ENCODE assay signal across 12 cellular contexts in genomic region chr7:121337398-121337797, GRCh38. TPM values are rescaled to one million over a fixed set of nuclear protein-coding genes. Genes with fewer than 3 reads are reported as not detected.
DNase-seq lines count a peak whose midpoint lies in the region; ATAC-seq, FAIRE-seq and TF ChIP-seq lines count a peak whose summit lies in the region.
"Had no signal": no experiment of that assay in that cellular context is flagged by ENCODE, and none has a peak within 500 bp of the region (broad histone marks: within the 10 kb centered on the region; RNA-seq: fewer than 3 reads in every experiment).

No MANE protein-coding gene starts in this region.

- H3K9me1 ChIP-seq in K562 (ENCODE audit: control insufficient read depth, insufficient read depth, low read length): no peaks in the 10 kb centered on the region

- FAIRE-seq in K562 (lab: Jason Lieb, UNC): peak; percentile 32

- no peak overlapping the region for H3K27ac ChIP-seq in K562 (ENCODE audit: extremely low read depth, low read depth, low read length)
- H3K27ac ChIP-seq: epithelial cell of prostate had no signal

- peak; percentile 77 to 90 for TF ChIP-seq RAD21 in K562 (CRISPR knock-in tag; conservative IDR thresholded peaks at IDR 0.05 in 1 of 2, IDR thresholded peaks at IDR 0.05 in 1 of 2)

- no peak overlapping the region for H3K27ac Mint-ChIP-seq in activated naive CD4-positive, alpha-beta T cell treated with anti-CD3 and anti-CD28 coated beads for 36 hours
- H3K27ac Mint-ChIP-seq in activated naive CD4-positive, alpha-beta T cell treated with anti-CD3 and anti-CD28 coated beads, Interleukin-2, amount 50 U/mL, for 72 hours: no peak overlapping the region
- H3K27ac Mint-ChIP-seq in stimulated activated naive B cell treated with anti-CD40 and anti-IgM and Interleukin-4, amounts not matched to agents 10 μg/mL and 1 μg/mL and 100 μg/mL, for 72 hours: no peak overlapping the region
- H3K27ac Mint-ChIP-seq in effector memory CD8-positive, alpha-beta T cell: no peak overlapping the region
- H3K27ac Mint-ChIP-seq: CD8-positive, alpha-beta memory T cell; nephron had no signal

- no peak for TF ChIP-seq POLR2A in K562 (conservative IDR thresholded peaks at IDR 0.05)

- H3K9me3 ChIP-seq in Loucy (ENCODE audit: insufficient read depth, low read depth, low read length) (no peaks in the 10 kb centered on the region), K562 (replicated peaks; ENCODE audit: control insufficient read depth, insufficient read depth, low read depth, low read length) (no peaks in the 10 kb centered on the region)
- H3K9me3 ChIP-seq: MG63 had no signal

- no peak overlapping the region for H3K9ac ChIP-seq in Loucy (ENCODE audit: low read depth, low read length, poor library complexity, severe bottlenecking)
- H3K9ac ChIP-seq in K562 (ENCODE audit: insufficient read depth in 1 of 2, low read depth in 2 of 2, low read length in 2 of 2): no peak overlapping the region

- H3K4me1 ChIP-seq in Loucy (ENCODE audit: insufficient read depth, low read length, poor library complexity, severe bottlenecking): no peaks in the 10 kb centered on the region
- H3K4me1 ChIP-seq in K562 (replicated peaks in 1 of 2; ENCODE audit: control insufficient read depth in 2 of 2, insufficient read depth in 2 of 2, low read length in 2 of 2): no peaks in the 10 kb centered on the region

- H3K4me1 Mint-ChIP-seq in activated naive CD4-positive, alpha-beta T cell treated with anti-CD3 and anti-CD28 coated beads for 36 hours (ENCODE audit: low read depth): no peaks in the 10 kb centered on the region
- peaks cover 8 to 13% of the 10 kb centered on the region in 2 donors for H3K4me1 Mint-ChIP-seq in stimulated activated naive B cell treated with anti-CD40 and anti-IgM and Interleukin-4, amounts not matched to agents 10 μg/mL and 1 μg/mL and 100 μg/mL, for 72 hours
- peaks cover 0 to 3% of the 10 kb centered on the region in 2 donors for H3K4me1 Mint-ChIP-seq in effector memory CD8-positive, alpha-beta T cell (ENCODE audit: low read depth in 2 of 2)
- H3K4me1 Mint-ChIP-seq: CD8-positive, alpha-beta memory T cell; nephron had no signal

- H4K20me1 ChIP-seq in Loucy (ENCODE audit: insufficient read depth, low read length, poor library complexity, severe bottlenecking) (no peaks in the 10 kb centered on the region), K562 (replicated peaks; ENCODE audit: control insufficient read depth, insufficient read depth, low read length) (0 out of 2 replicates have a peak, but pooled peaks cover 3% of the 10 kb centered on the region)

- H3K36me3 Mint-ChIP-seq in activated naive CD4-positive, alpha-beta T cell treated with anti-CD3 and anti-CD28 coated beads for 36 hours (ENCODE audit: low read depth): peaks cover 7% of the 10 kb centered on the region
- H3K36me3 Mint-ChIP-seq in activated naive CD4-positive, alpha-beta T cell treated with anti-CD3 and anti-CD28 coated beads, Interleukin-2, amount 50 U/mL, for 72 hours: no peaks in the 10 kb centered on the region
- peaks cover 16 to 29% of the 10 kb centered on the region in 2 donors for H3K36me3 Mint-ChIP-seq in stimulated activated naive B cell treated with anti-CD40 and anti-IgM and Interleukin-4, amounts not matched to agents 10 μg/mL and 1 μg/mL and 100 μg/mL, for 72 hours
- peaks cover 2% of the 10 kb centered on the region for H3K36me3 Mint-ChIP-seq in effector memory CD8-positive, alpha-beta T cell (ENCODE audit: insufficient read depth)

- no peaks in the 10 kb centered on the region for H3K27me3 ChIP-seq in Loucy (ENCODE audit: insufficient read depth, low read length, poor library complexity, severe bottlenecking)
- H3K27me3 ChIP-seq in K562 (ENCODE audit: control insufficient read depth in 2 of 2, insufficient read depth in 2 of 2, low read length in 2 of 2): peaks cover 0 to 15% of the 10 kb centered on the region in 2 experiments; a peak in 2 of 5 replicates

- no peak for ATAC-seq in activated naive CD4-positive, alpha-beta T cell treated with anti-CD3 and anti-CD28 coated beads, Interleukin-2, amount 50 U/mL, for 72 hours
- peak; percentile 89 for ATAC-seq in K562
- ATAC-seq in stimulated activated naive B cell treated with anti-CD40 and anti-IgM and Interleukin-4, amounts not matched to agents 10 μg/mL and 1 μg/mL and 100 μg/mL, for 72 hours (replicated peaks): peak; percentile 64 to 66
- no peak for ATAC-seq in GM18870 (IDR thresholded peaks at IDR 0.05; ENCODE audit: unreplicated experiment)
- ATAC-seq in effector memory CD8-positive, alpha-beta T cell (replicated peaks): no peak

- no peaks in the 10 kb centered on the region for H3F3A ChIP-seq in Loucy (ENCODE audit: low read depth)

- in situ Hi-C loops in K562 (cut with MboI): no loop called here

- POLR2A ChIA-PET in K562 (lab: Yijun Ruan, JAX): interaction anchor here (0.7 to 1.4 kb wide), 4 partner anchors 9 to 346 kb away, joined by 3 to 4 read pairs (median 3); no protein-coding TSS in a partner anchor

- H3K79me2 ChIP-seq in Loucy (ENCODE audit: insufficient read depth, low read length) (no peaks in the 10 kb centered on the region), K562 (ENCODE audit: control insufficient read depth, insufficient read depth, low read length) (no peaks in the 10 kb centered on the region)

- CTCF ChIA-PET in activated naive CD4-positive, alpha-beta T cell treated with anti-CD3 and anti-CD28 coated beads for 36 hours (lab: Charles Lee): interaction anchor here (1.2 kb wide), 1 partner anchor 210 kb away, joined by 3 read pairs; no protein-coding TSS in a partner anchor
- CTCF ChIA-PET in K562 (lab: Yijun Ruan, JAX; ENCODE audit: low intra/inter-chr PET ratio): interaction anchor here (0.8 to 1.7 kb wide), 2 partner anchors 210 to 545 kb away, joined by 4 to 10 read pairs; no protein-coding TSS in a partner anchor

- H3K36me3 ChIP-seq in Loucy (ENCODE audit: insufficient read depth, low read length) (no peaks in the 10 kb centered on the region), K562 (ENCODE audit: control insufficient read depth, insufficient read depth, low read length) (no peaks in the 10 kb centered on the region)
- H3K36me3 ChIP-seq: MG63 had no signal

- H3K4me3 ChIP-seq in Loucy (ENCODE audit: low read length, poor library complexity, severe bottlenecking): no peak overlapping the region
- no peak overlapping the region for H3K4me3 ChIP-seq in K562
- H3K4me3 ChIP-seq: MG63 had no signal

- H3K9me2 ChIP-seq in Loucy (replicated peaks; ENCODE audit: low read depth, low read length): no peaks in the 10 kb centered on the region

- intact Hi-C loops in activated naive CD4-positive, alpha-beta T cell treated with anti-CD3 and anti-CD28 coated beads for 36 hours (cut with micrococcal nuclease): loop anchor here (1.0 to 2.0 kb wide), 2 partner anchors 211 to 349 kb away; partner anchors contain the start of gene CPED1
- intact Hi-C loops in K562 (cut with micrococcal nuclease): loop anchor here (1.0 to 10.0 kb wide), 7 partner anchors 210 to 657 kb away; partner anchors contain the start of gene CPED1

- TF ChIP-seq CTCF in Loucy (conservative IDR thresholded peaks at IDR 0.05; ENCODE audit: low read length): peak; percentile 20; the same call in 1 of the 2 replicates
- peak; percentile 43 to 73 (median 68); a peak in 5 of 6 replicates for TF ChIP-seq CTCF in K562 (IDR thresholded peaks at IDR 0.05 in 2 of 3, conservative IDR thresholded peaks at IDR 0.05 in 1 of 3; ENCODE audit: insufficient read depth in 2 of 3, low read depth in 1 of 3, low read length in 3 of 3)

- peaks cover 4% of the 10 kb centered on the region for H3K27me3 Mint-ChIP-seq in activated naive CD4-positive, alpha-beta T cell treated with anti-CD3 and anti-CD28 coated beads for 36 hours (ENCODE audit: low read depth)
- no peaks in the 10 kb centered on the region for H3K27me3 Mint-ChIP-seq in stimulated activated naive B cell treated with anti-CD40 and anti-IgM and Interleukin-4, amounts not matched to agents 10 μg/mL and 1 μg/mL and 100 μg/mL, for 72 hours
- H3K27me3 Mint-ChIP-seq in effector memory CD8-positive, alpha-beta T cell: peaks cover 13 to 16% of the 10 kb centered on the region in 2 donors

- peak; percentile 9 for DNase-seq in activated naive CD4-positive, alpha-beta T cell treated with anti-CD3 and anti-CD28 coated beads for 36 hours
- no peak for DNase-seq in activated naive CD4-positive, alpha-beta T cell treated with anti-CD3 and anti-CD28 coated beads, Interleukin-2, amount 50 U/mL, for 72 hours (ENCODE audit: low spot score in 2 of 2)
- DNase-seq in K562 (ENCODE audit: extremely low read depth in 1 of 4, low spot score in 3 of 4): peak in 1 of 4 experiments; percentile 47
- DNase-seq in stimulated activated naive B cell treated with anti-CD40 and anti-IgM and Interleukin-4, amounts not matched to agents 10 μg/mL and 1 μg/mL and 100 μg/mL, for 72 hours: no peak
- no peak for DNase-seq in activated CD4-positive, alpha-beta T cell treated with anti-CD3 and anti-CD28 coated beads for 48 hours
- no peak for DNase-seq in effector memory CD8-positive, alpha-beta T cell
- DNase-seq: CD8-positive, alpha-beta memory T cell; MG63 had no signal

- 0% methylated on average over 3 of the region's 3 CpGs for WGBS in K562 (ENCODE audit: insufficient coverage, low coverage, missing lambda C conversion rate)

- BruUV-seq in K562 (replicated peaks; lab: Mats Ljungman, UMichigan): no TSS peak

- H3K4me2 ChIP-seq in Loucy (ENCODE audit: low read depth, low read length, poor library complexity, severe bottlenecking) (no peak overlapping the region), K562 (ENCODE audit: insufficient read depth, low read length) (no peak overlapping the region)

- H3K4me3 Mint-ChIP-seq in activated naive CD4-positive, alpha-beta T cell treated with anti-CD3 and anti-CD28 coated beads for 36 hours: no peak overlapping the region
- no peak overlapping the region for H3K4me3 Mint-ChIP-seq in stimulated activated naive B cell treated with anti-CD40 and anti-IgM and Interleukin-4, amounts not matched to agents 10 μg/mL and 1 μg/mL and 100 μg/mL, for 72 hours
- no peak overlapping the region for H3K4me3 Mint-ChIP-seq in effector memory CD8-positive, alpha-beta T cell
- H3K4me3 Mint-ChIP-seq: CD8-positive, alpha-beta memory T cell; nephron had no signal

- H3K9me3 Mint-ChIP-seq in activated naive CD4-positive, alpha-beta T cell treated with anti-CD3 and anti-CD28 coated beads for 36 hours: no peaks in the 10 kb centered on the region
- H3K9me3 Mint-ChIP-seq in activated naive CD4-positive, alpha-beta T cell treated with anti-CD3 and anti-CD28 coated beads, Interleukin-2, amount 50 U/mL, for 72 hours: no peaks in the 10 kb centered on the region
- no peaks in the 10 kb centered on the region for H3K9me3 Mint-ChIP-seq in stimulated activated naive B cell treated with anti-CD40 and anti-IgM and Interleukin-4, amounts not matched to agents 10 μg/mL and 1 μg/mL and 100 μg/mL, for 72 hours
- H3K9me3 Mint-ChIP-seq in effector memory CD8-positive, alpha-beta T cell: no peaks in the 10 kb centered on the region
- H3K9me3 Mint-ChIP-seq: CD8-positive, alpha-beta memory T cell; nephron had no signal

- no peak for TF ChIP-seq EP300 in K562 (IDR thresholded peaks at IDR 0.05; ENCODE audit: low read length)

- no peak overlapping the region for H2AFZ ChIP-seq in Loucy (ENCODE audit: low read length)
- no peak overlapping the region for H2AFZ ChIP-seq in K562 (ENCODE audit: low read depth, low read length)

RNA-seq across cellular contexts. Expression of gene WNT16, which starts 8.6 kb away (rescaled TPM):
- total RNA-seq in activated naive CD4-positive, alpha-beta T cell treated with anti-CD3 and anti-CD28 coated beads for 36 hours: not detected
- total RNA-seq in activated naive CD4-positive, alpha-beta T cell treated with anti-CD3 and anti-CD28 coated beads, Interleukin-2, amount 50 U/mL, for 72 hours: not detected
- not detected in 2 replicates for total RNA-seq in K562 (2011; cell fraction: chromatin; rRNA removed; ENCODE audit: low replicate concordance)
- total RNA-seq in K562 (2011; cell fraction: nucleolus; rRNA removed): not detected in 2 replicates
- not detected in 2 replicates for total RNA-seq in K562 (2011; cell fraction: nucleoplasm; rRNA removed)
- total RNA-seq in K562 (2014; rRNA removed) (not detected in 2 replicates), K562 (2014; rRNA removed; fragmentation: Illumina TruSeq; extraction: Trizol) (not detected in 2 replicates), K562 (2015; rRNA removed; fragmentation: Illumina TruSeq; extraction: Trizol) (not detected in 2 replicates), K562 (2021) (not detected in 2 replicates)
- polyA plus RNA-seq in K562 (2011; rRNA removed) (not detected in 2 replicates), K562 (2014; fragmentation: Illumina TruSeq; extraction: Trizol) (not detected in 2 replicates), K562 (2014; fragmentation: Nextera tagmentation; extraction: Ambion mirVana) (under 1 TPM; 0.06 to 0.07 TPM), K562 (2014; rRNA removed) (not detected in 2 replicates)
- polyA plus RNA-seq in K562 (2011; cell fraction: cytosol; rRNA removed): not detected in 2 replicates
- polyA plus RNA-seq in K562 (2011; cell fraction: nucleus; rRNA removed): not detected in 2 replicates
- polyA plus RNA-seq in K562 (2012): 0.05 and 0.15 TPM in 2 replicates
- polyA minus RNA-seq in K562 (2011; rRNA and poly(A)+ RNA removed): not detected in 2 replicates
- not detected in 2 replicates for polyA minus RNA-seq in K562 (2011; cell fraction: cytosol; rRNA and poly(A)+ RNA removed)
- polyA minus RNA-seq in K562 (2011; cell fraction: nucleus; rRNA and poly(A)+ RNA removed): not detected in 2 replicates
- polyA plus RNA-seq: CD8-positive, alpha-beta memory T cell had no signal

RNA-seq across cellular contexts. Expression of gene FAM3C, which starts 58.7 kb away (rescaled TPM):
- 10 to 100 TPM; 11.5 to 13.9 TPM for total RNA-seq in activated naive CD4-positive, alpha-beta T cell treated with anti-CD3 and anti-CD28 coated beads for 36 hours
- total RNA-seq in activated naive CD4-positive, alpha-beta T cell treated with anti-CD3 and anti-CD28 coated beads, Interleukin-2, amount 50 U/mL, for 72 hours: 10 to 100 TPM; 13.0 to 14.9 TPM
- total RNA-seq in K562 (2011; cell fraction: chromatin; rRNA removed; ENCODE audit: low replicate concordance): 26.3 and 87.3 TPM in 2 replicates
- 13.7 and 17.5 TPM in 2 replicates for total RNA-seq in K562 (2011; cell fraction: nucleolus; rRNA removed)
- total RNA-seq in K562 (2011; cell fraction: nucleoplasm; rRNA removed): 43.6 and 70.5 TPM in 2 replicates
- total RNA-seq in K562 (2014; rRNA removed) (24.7 and 36.2 TPM in 2 replicates), K562 (2014; rRNA removed; fragmentation: Illumina TruSeq; extraction: Trizol) (30.0 and 34.6 TPM in 2 replicates), K562 (2015; rRNA removed; fragmentation: Illumina TruSeq; extraction: Trizol) (26.9 and 27.2 TPM in 2 replicates), K562 (2021) (30.2 and 30.7 TPM in 2 replicates)
- polyA plus RNA-seq in K562 (2011; rRNA removed) (21.2 and 37.2 TPM in 2 replicates), K562 (2014; fragmentation: Illumina TruSeq; extraction: Trizol) (33.5 and 40.5 TPM in 2 replicates), K562 (2014; fragmentation: Nextera tagmentation; extraction: Ambion mirVana) (10 to 100 TPM; 10.6 to 13.1 TPM), K562 (2014; rRNA removed) (36.7 and 42.6 TPM in 2 replicates)
- polyA plus RNA-seq in K562 (2011; cell fraction: cytosol; rRNA removed): 3.3 and 9.0 TPM in 2 replicates
- 15.5 and 18.9 TPM in 2 replicates for polyA plus RNA-seq in K562 (2011; cell fraction: nucleus; rRNA removed)
- 33.9 and 36.5 TPM in 2 replicates for polyA plus RNA-seq in K562 (2012)
- 25.7 and 29.3 TPM in 2 replicates for polyA minus RNA-seq in K562 (2011; rRNA and poly(A)+ RNA removed)
- polyA minus RNA-seq in K562 (2011; cell fraction: cytosol; rRNA and poly(A)+ RNA removed): 5.5 and 7.5 TPM in 2 replicates
- 38.0 and 55.6 TPM in 2 replicates for polyA minus RNA-seq in K562 (2011; cell fraction: nucleus; rRNA and poly(A)+ RNA removed)

Comparison
In these comparisons a context has a peak if more than half of its experiments do, and no peak if none do; other contexts are left out.
1. ATAC-seq: peak in K562 (single experiment) and stimulated activated naive B cell treated with anti-CD40 and anti-IgM and Interleukin-4, amounts not matched to agents 10 μg/mL and 1 μg/mL and 100 μg/mL, for 72 hours (2 of 2); none in activated naive CD4-positive, alpha-beta T cell treated with anti-CD3 and anti-CD28 coated beads, Interleukin-2, amount 50 U/mL, for 72 hours (0 of 2), GM18870 (single experiment) and effector memory CD8-positive, alpha-beta T cell (single experiment).